1 cellular context compared by ENCODE assay signal in the genomic region with DNA sequence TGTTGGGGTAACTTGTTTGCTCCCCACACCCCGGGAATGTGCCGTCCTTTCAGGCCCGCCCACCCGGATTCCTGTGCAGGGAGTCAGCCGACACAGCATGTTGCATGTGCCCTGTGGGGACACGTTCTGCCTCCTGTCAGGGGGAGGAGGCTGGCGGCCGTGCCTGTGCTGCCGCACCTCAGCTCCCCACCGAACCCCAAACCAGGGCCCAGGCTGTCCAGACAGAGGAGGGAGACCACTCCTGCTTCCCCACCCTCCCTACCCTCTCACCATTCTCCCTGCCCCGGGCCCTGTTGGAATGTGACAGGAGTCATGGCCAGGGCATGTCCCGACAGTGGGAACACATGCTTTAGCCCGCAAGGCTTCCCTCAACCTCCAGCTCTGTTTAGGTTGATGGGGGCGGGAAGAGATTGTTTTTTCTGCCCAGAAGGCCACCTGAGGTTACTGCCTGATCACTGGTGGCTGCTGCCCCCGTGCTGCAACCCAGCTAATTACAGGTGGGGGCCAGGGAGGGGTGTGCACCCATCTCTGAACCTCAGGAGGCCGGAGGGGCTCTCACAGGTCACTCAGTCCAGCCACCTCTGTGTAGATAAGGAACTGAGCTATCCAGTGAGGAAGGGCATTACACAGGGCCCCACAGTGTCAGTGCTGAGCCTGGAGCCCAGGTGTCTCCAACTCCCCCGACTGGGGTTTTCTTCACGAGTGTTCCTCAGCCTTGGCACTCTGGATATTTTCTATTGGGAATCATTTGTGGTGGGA.
A peak's percentile ranks its signal among the peaks of the same experiment; 100 is the strongest.
TF ChIP-seq lines count a peak whose summit lies in the region.

No MANE protein-coding gene starts in this region.

TF ChIP-seq in IMR-90, 13 proteins besides CTCF, POLR2A, EP300 and RAD21:
- TF ChIP-seq, protein P1, sequence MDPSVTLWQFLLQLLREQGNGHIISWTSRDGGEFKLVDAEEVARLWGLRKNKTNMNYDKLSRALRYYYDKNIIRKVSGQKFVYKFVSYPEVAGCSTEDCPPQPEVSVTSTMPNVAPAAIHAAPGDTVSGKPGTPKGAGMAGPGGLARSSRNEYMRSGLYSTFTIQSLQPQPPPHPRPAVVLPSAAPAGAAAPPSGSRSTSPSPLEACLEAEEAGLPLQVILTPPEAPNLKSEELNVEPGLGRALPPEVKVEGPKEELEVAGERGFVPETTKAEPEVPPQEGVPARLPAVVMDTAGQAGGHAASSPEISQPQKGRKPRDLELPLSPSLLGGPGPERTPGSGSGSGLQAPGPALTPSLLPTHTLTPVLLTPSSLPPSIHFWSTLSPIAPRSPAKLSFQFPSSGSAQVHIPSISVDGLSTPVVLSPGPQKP (IDR thresholded peaks at IDR 0.05; ENCODE audit: borderline replicate concordance, low read depth, low read length): no peak
- TF ChIP-seq FOS (IDR thresholded peaks at IDR 0.05; ENCODE audit: low read depth, low read length) (peak; percentile 13; the same call in 1 of the 2 replicates), RCOR1 (IDR thresholded peaks at IDR 0.05; ENCODE audit: insufficient replicate concordance, low read length) (no peak), CHD1 (IDR thresholded peaks at IDR 0.05; ENCODE audit: low read depth, low read length) (no peak), CEBPB (IDR thresholded peaks at IDR 0.05; ENCODE audit: low read depth, low read length) (peak; percentile 33; the same call in 1 of the 2 replicates), SMC3 (IDR thresholded peaks at IDR 0.05; ENCODE audit: low read depth, low read length) (peak; percentile 74), MXI1 (IDR thresholded peaks at IDR 0.05; ENCODE audit: borderline replicate concordance, low read depth, low read length) (peak; percentile 96; the same call in 1 of the 2 replicates), MAZ (IDR thresholded peaks at IDR 0.05; ENCODE audit: borderline replicate concordance, low read depth, low read length) (peak; percentile 98), MAFK (IDR thresholded peaks at IDR 0.05; ENCODE audit: low read depth, low read length) (no peak), BHLHE40 (IDR thresholded peaks at IDR 0.05; ENCODE audit: low read depth, low read length) (peak; percentile 84), RFX5 (IDR thresholded peaks at IDR 0.05; ENCODE audit: low read depth, low read length) (no peak), NFE2L2 (IDR thresholded peaks at IDR 0.05; ENCODE audit: low read depth, low read length) (no peak)
- TF ChIP-seq, protein P2, sequence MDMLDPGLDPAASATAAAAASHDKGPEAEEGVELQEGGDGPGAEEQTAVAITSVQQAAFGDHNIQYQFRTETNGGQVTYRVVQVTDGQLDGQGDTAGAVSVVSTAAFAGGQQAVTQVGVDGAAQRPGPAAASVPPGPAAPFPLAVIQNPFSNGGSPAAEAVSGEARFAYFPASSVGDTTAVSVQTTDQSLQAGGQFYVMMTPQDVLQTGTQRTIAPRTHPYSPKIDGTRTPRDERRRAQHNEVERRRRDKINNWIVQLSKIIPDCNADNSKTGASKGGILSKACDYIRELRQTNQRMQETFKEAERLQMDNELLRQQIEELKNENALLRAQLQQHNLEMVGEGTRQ (IDR thresholded peaks at IDR 0.05; ENCODE audit: low read depth, low read length): no peak
